In genomic region chr18:37222383-37223378, GRCh38 we compare ENCODE assay signal across 26 cellular contexts.
DNase-seq lines count a peak whose midpoint lies in the region; ATAC-seq and TF ChIP-seq lines count a peak whose summit lies in the region.
"Had no signal": no experiment of that assay in that cellular context is flagged by ENCODE, and none has a peak within 500 bp of the region (broad histone marks: within the 10 kb centered on the region; RNA-seq: fewer than 3 reads in every experiment).

No MANE protein-coding gene starts in this region.

- no peak for TF ChIP-seq POLR2A in esophagus squamous epithelium (IDR thresholded peaks at IDR 0.05)
- TF ChIP-seq POLR2A in GM18505 (IDR thresholded peaks at IDR 0.05; ENCODE audit: borderline replicate concordance, extremely low read depth, insufficient read depth, insufficient read length), result no peak

- ATAC-seq in GM18505 (IDR thresholded peaks at IDR 0.05; ENCODE audit: unreplicated experiment), result no peak
- ATAC-seq: activated CD4-positive, alpha-beta T cell treated with anti-CD3 and anti-CD28 coated beads for 36 hours; foreskin keratinocyte; heart left ventricle; left ventricle myocardium superior; stimulated activated memory B cell treated with anti-CD40 and anti-IgM and Interleukin-4, amounts not matched to agents 10 μg/mL and 1 μg/mL and 100 μg/mL, for 72 hours had no signal

- H3K36me3 ChIP-seq in KMS-11 (ENCODE audit: insufficient read depth), result no peaks in the 10 kb centered on the region
- no peaks in the 10 kb centered on the region for H3K36me3 ChIP-seq in adipocyte (ENCODE audit: control insufficient read depth, insufficient read depth, low read length, severe bottlenecking)
- H3K36me3 ChIP-seq in esophagus squamous epithelium, result peaks cover 0 to 3% (median 0%) of the 10 kb centered on the region in 3 donors
- H3K36me3 ChIP-seq: colonic mucosa, sigmoid colon had no signal

- DNase-seq in AG10803 (ENCODE audit: low read depth) (peak; percentile 6), adipocyte (ENCODE audit: low read depth) (peak; percentile 14), myocyte (ENCODE audit: low read depth) (peak; percentile 8), esophagus squamous epithelium (lab: John Stamatoyannopoulos, UW) (no peak), cerebellar cortex (ENCODE audit: low spot score) (no peak), islet precursor cell (no peak)
- DNase-seq: activated CD4-positive, alpha-beta T cell treated with anti-CD3 and anti-CD28 coated beads for 36 hours; activated T-cell treated with anti-CD3 and anti-CD28 coated beads for 4 hours; colonic mucosa; effector CD8-positive, alpha-beta T cell; foreskin keratinocyte; heart left ventricle; KBM-7; kidney; left ventricle myocardium superior; NCI-H1417; NCI-H2029; SIG-M5; sigmoid colon; stimulated activated CD4-positive, alpha-beta T cell treated with anti-CD3 and anti-CD28 coated beads, Interleukin-15, amount 100 ng/mL, for 24 hours; upper lobe of left lung had no signal

- H3K4me1 ChIP-seq in KMS-11 (ENCODE audit: low read depth, poor library complexity, severe bottlenecking), result peaks cover 19% of the 10 kb centered on the region
- H3K4me1 ChIP-seq in adipocyte (ENCODE audit: control insufficient read depth, insufficient read depth, low read length), result no peaks in the 10 kb centered on the region
- no peaks in the 10 kb centered on the region for H3K4me1 ChIP-seq in esophagus squamous epithelium
- H3K4me1 ChIP-seq: colonic mucosa, foreskin keratinocyte, heart left ventricle, sigmoid colon, upper lobe of left lung had no signal

- H3K9ac ChIP-seq in KMS-11 (no peak overlapping the region), adipocyte (ENCODE audit: low read length) (no peak overlapping the region)
- H3K9ac ChIP-seq: BLaER1 had no signal

- H3K79me2 ChIP-seq in KMS-11 (ENCODE audit: insufficient read depth, low read depth), result no peaks in the 10 kb centered on the region

- H3K9me3 ChIP-seq in adipocyte (ENCODE audit: control insufficient read depth, low read length), result no peaks in the 10 kb centered on the region
- no peaks in the 10 kb centered on the region for H3K9me3 ChIP-seq in esophagus squamous epithelium
- H3K9me3 ChIP-seq: BLaER1, colonic mucosa, upper lobe of left lung had no signal

- H3K4me2 ChIP-seq in KMS-11, result no peak overlapping the region
- H3K4me2 ChIP-seq: BLaER1 had no signal

- no peak for TF ChIP-seq CTCF in AG10803 (conservative IDR thresholded peaks at IDR 0.05; ENCODE audit: low read length)
- no peak for TF ChIP-seq CTCF in KMS-11 (conservative IDR thresholded peaks at IDR 0.05; ENCODE audit: low read depth, low read length)
- no peak for TF ChIP-seq CTCF in esophagus squamous epithelium (IDR thresholded peaks at IDR 0.05)

- peak overlapping the region; percentile 28; the same call in 1 of the 2 replicates for H3K27ac ChIP-seq in KMS-11
- H3K27ac ChIP-seq in esophagus squamous epithelium, result no peak overlapping the region
- H3K27ac ChIP-seq: BLaER1, colonic mucosa, epithelial cell of prostate, foreskin keratinocyte, heart left ventricle, sigmoid colon, upper lobe of left lung had no signal

- H2AFZ ChIP-seq in KMS-11 (ENCODE audit: low read depth), result no peak overlapping the region

- WGBS in esophagus squamous epithelium, 2 donors, result 72 to 77% methylated on average over 6 to 8 of the region's 8 CpGs

- H3K4me3 ChIP-seq in AG10803 (ENCODE audit: low read length), result no peak overlapping the region
- H3K4me3 ChIP-seq in KMS-11 (IDR thresholded peaks at IDR 0.05; ENCODE audit: insufficient read depth, low read depth, low read length), result no peak overlapping the region
- no peak overlapping the region for H3K4me3 ChIP-seq in adipocyte (ENCODE audit: low read length)
- no peak overlapping the region for H3K4me3 ChIP-seq in esophagus squamous epithelium
- H3K4me3 ChIP-seq: BLaER1, colonic mucosa, heart left ventricle, sigmoid colon, upper lobe of left lung had no signal

- intact Hi-C loops in esophagus squamous epithelium (cut with DNase I), result no loop called here

- H3K27me3 ChIP-seq in KMS-11 (ENCODE audit: insufficient read depth, low read depth), result no peaks in the 10 kb centered on the region
- no peaks in the 10 kb centered on the region for H3K27me3 ChIP-seq in adipocyte (replicated peaks; ENCODE audit: control insufficient read depth, insufficient read depth, low read length)
- H3K27me3 ChIP-seq in esophagus squamous epithelium, result no peaks in the 10 kb centered on the region
- H3K27me3 ChIP-seq: BLaER1, colonic mucosa, heart left ventricle, sigmoid colon, upper lobe of left lung had no signal

- H4K20me1 ChIP-seq in KMS-11 (ENCODE audit: insufficient read depth), result no peaks in the 10 kb centered on the region
- H4K20me1 ChIP-seq: BLaER1 had no signal

Comparison
In these comparisons a context has a peak if more than half of its experiments do, and no peak if none do; other contexts are left out.
1. DNase-seq: peak in AG10803 (single experiment), adipocyte (single experiment) and myocyte (single experiment); none in esophagus squamous epithelium (single experiment), cerebellar cortex (single experiment) and islet precursor cell (single experiment).